Comparison of ENCODE assay signal across 8 cellular contexts in the genomic region with DNA sequence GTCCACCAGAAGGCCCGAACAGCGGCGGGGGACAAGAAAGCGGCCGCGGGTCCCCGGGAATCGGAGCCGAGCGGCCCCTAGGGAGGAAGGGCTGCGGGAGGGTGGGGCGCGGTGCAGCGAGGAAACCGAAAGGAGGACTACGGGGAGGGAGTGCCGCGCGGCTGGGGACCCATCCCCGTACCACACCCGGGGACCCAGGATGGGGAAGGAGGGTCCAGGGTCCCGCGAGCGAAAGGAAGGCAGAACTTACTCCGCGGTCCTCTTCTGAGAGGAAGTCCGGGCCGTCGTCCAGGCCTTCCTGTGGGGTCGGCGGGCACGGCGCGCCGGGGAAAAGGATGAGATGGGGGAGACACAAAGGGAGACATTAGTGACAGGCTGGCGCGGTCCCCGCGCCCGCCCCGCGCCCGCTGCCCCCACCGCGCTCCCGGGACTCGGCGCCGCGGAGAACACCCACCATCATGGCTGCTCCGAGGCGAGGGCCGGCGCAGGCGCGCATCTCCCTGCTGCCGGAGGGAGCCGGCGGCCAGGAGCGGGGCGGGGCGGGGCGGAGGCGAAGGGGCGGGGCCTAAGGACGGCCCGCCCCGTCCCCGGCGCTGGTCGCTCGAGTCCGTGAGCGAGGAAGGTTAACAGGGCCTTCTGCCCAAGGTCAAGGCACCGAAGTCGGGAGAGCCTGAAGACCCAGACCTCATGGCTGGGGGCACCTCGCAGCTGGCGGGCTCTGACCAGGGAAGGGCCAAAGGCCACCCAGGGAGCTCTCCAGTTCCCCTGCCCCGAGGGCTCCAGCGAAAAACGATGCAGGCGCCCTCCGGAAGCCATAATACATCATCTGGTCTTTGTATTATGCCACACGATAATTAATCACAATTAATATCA. TPM values are rescaled to one million over a fixed set of nuclear protein-coding genes. Genes with fewer than 3 reads are reported as not detected.
DNase-seq lines count a peak whose midpoint lies in the region; ATAC-seq, FAIRE-seq and TF ChIP-seq lines count a peak whose summit lies in the region.

Gene SNX6 (minus strand): TSS at position 492 of the 873 bp plus-strand sequence. CDS start 32 bp downstream, at position 460.

- WGBS in A549 (ENCODE audit: missing lambda C conversion rate), result 9% methylated on average over 37 of the region's 84 CpGs

- H3K4me2 ChIP-seq in A549, result peak within 1 kb of the TSS; percentile 85

- H3K4me3 ChIP-seq in A549, result peak within 1 kb of the TSS; percentile 79

- POLR2A ChIA-PET in A549 (lab: Yijun Ruan, JAX), result interaction anchor here (0.6 to 1.7 kb wide), 4 partner anchors 8 to 70 kb away, joined by 3 to 12 read pairs (median 4); no protein-coding TSS in a partner anchor

- no peak for TF ChIP-seq EP300 in A549 (IDR thresholded peaks at IDR 0.05)

- TF ChIP-seq RAD21 in A549 (conservative IDR thresholded peaks at IDR 0.05 in 1 of 2, IDR thresholded peaks at IDR 0.05 in 1 of 2), result no peak; a peak in 1 of 5 replicates

- H3K27ac ChIP-seq in A549, result peak within 1 kb of the TSS; percentile 94 to 98
- peak within 1 kb of the TSS; percentile 94 for H3K27ac ChIP-seq in caudate nucleus (ENCODE audit: low read depth, low read length)

- no peak for FAIRE-seq in A549 (lab: Jason Lieb, UNC)

- peak; percentile 78 to 94 for DNase-seq in A549 (ENCODE audit: low read depth in 1 of 2, low spot score in 1 of 2)
- DNase-seq in NCI-H2107 treated with DMSO at 0.1 percent for 48 hours (lab: John Stamatoyannopoulos, UW; ENCODE audit: unreplicated experiment), result peak; percentile 42
- DNase-seq in activated CD4-positive, CD25-positive, alpha-beta regulatory T cell (lab: John Stamatoyannopoulos, UW), result peak; percentile 64 to 77 (median 72)
- DNase-seq in caudate nucleus (lab: John Stamatoyannopoulos, UW), result peak in 60 of 61 donors; percentile 19 to 91 (median 80)
- DNase-seq in inferior parietal cortex (ENCODE audit: extremely low spot score), result peak; percentile 79
- DNase-seq in stimulated activated CD4-positive, alpha-beta T cell treated with anti-CD3 and anti-CD28 coated beads, Interleukin-12 subunit alpha, Interleukin-12 subunit beta, amount 100 ng/mL, for 24 hours (ENCODE audit: low read depth in 2 of 2), result peak; percentile 57 to 62

- CTCF ChIA-PET in A549 (lab: Yijun Ruan, JAX), result interaction anchor here (1.2 kb wide), 2 partner anchors 19 to 33 kb away, joined by 3 read pairs; no protein-coding TSS in a partner anchor

- TF ChIP-seq CTCF in A549 (IDR thresholded peaks at IDR 0.05), result no peak

- peaks cover 25% of the 10 kb centered on the region; the same call in 2 of the 3 replicates for H3K4me1 ChIP-seq in A549

- ATAC-seq in A549 (peak; percentile 98 to 99), GM18508 (IDR thresholded peaks at IDR 0.05; ENCODE audit: insufficient read depth, unreplicated experiment) (peak; percentile 61), HG02973 (IDR thresholded peaks at IDR 0.05; ENCODE audit: unreplicated experiment) (peak; percentile 95)

- H3K9me3 ChIP-seq in A549, result no peaks in the 10 kb centered on the region

- TF ChIP-seq POLR2A in A549 (IDR thresholded peaks at IDR 0.05; ENCODE audit: low read length), result peak; percentile 62

TF ChIP-seq in A549, 52 proteins besides CTCF, POLR2A, EP300 and RAD21:
- TF ChIP-seq ESRRA (IDR thresholded peaks at IDR 0.05; ENCODE audit: borderline replicate concordance, low read length) (0 out of 2 replicates have a peak, but pooled peaks have one; percentile 60), PHF8 (IDR thresholded peaks at IDR 0.05; ENCODE audit: borderline replicate concordance, low read depth) (peak; percentile 75), ZSCAN20 (CRISPR knock-in tag; IDR thresholded peaks at IDR 0.05) (no peak), BCL3 (IDR thresholded peaks at IDR 0.05) (peak; percentile 80; the same call in 1 of the 3 replicates), JUN (IDR thresholded peaks at IDR 0.05) (peak; percentile 62 to 83; a peak in 3 of 5 replicates)
- TF ChIP-seq, protein P1, sequence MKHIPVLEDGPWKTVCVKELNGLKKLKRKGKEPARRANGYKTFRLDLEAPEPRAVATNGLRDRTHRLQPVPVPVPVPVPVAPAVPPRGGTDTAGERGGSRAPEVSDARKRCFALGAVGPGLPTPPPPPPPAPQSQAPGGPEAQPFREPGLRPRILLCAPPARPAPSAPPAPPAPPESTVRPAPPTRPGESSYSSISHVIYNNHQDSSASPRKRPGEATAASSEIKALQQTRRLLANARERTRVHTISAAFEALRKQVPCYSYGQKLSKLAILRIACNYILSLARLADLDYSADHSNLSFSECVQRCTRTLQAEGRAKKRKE (CRISPR knock-in tag; IDR thresholded peaks at IDR 0.05; ENCODE audit: low read depth), result no peak

RNA-seq across cellular contexts. Expression of gene SNX6, which starts in this region (rescaled TPM):
- polyA plus RNA-seq in A549 (2011; rRNA removed) (99.4 and 149 TPM in 2 replicates), A549 (2017; fragmentation: RNase III; extraction: RNeasy Plus Mini Kit Qiagen cat#74134 plus additional on column Dnase treatment) (174 to 187 TPM (median 174 TPM) in 3 replicates)
- 35.3 and 41.6 TPM in 2 replicates for polyA plus RNA-seq in A549 (2012; cell fraction: cytosol; rRNA removed)
- polyA plus RNA-seq in A549 (2012; cell fraction: nucleus; rRNA removed), result 30.4 and 68.7 TPM in 2 replicates
- polyA minus RNA-seq in A549 (2011; rRNA and poly(A)+ RNA removed), result 19.7 and 24.8 TPM in 2 replicates

Comparison
In these comparisons a context has a peak if more than half of its experiments do, and no peak if none do; other contexts are left out.
1. Peak in every context shown above with its lines: DNase-seq, ATAC-seq, H3K4me3 ChIP-seq and H3K27ac ChIP-seq.